2 cellular contexts compared by ENCODE assay signal in the genomic region with DNA sequence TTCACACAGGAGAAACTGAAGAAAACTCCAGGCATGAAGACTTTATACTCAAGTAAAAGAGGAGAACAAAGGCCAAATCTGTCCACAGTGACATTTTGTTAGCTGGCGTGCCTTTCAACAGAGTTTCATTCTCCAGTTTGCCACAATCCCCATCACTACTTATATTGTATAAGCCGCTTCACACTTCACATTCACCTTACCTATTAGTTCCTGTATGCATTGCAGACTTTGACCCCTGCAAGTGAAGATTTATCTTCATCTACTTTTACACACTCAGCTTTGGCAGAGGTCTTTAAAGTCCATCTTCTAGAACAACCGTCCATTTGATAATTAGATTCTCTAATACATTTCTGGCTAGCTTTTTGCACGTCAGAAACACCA.
TF ChIP-seq lines count a peak whose summit lies in the region.

No MANE protein-coding gene starts in this region.

TF ChIP-seq in GM12891, 5 proteins besides CTCF, POLR2A, EP300 and RAD21 (continued from another document):
- no peak for TF ChIP-seq TAF1 (IDR thresholded peaks at IDR 0.05; ENCODE audit: low read depth, low read length)
- TF ChIP-seq PAX5 (IDR thresholded peaks at IDR 0.05; ENCODE audit: insufficient read depth, low read length, severe bottlenecking): no peak
- no peak for TF ChIP-seq POU2F2 (IDR thresholded peaks at IDR 0.05; ENCODE audit: low read depth, low read length)

TF ChIP-seq in GM12878, 131 proteins besides CTCF, POLR2A, EP300 and RAD21 (continued from another document):
- no peak for TF ChIP-seq ZZZ3 (IDR thresholded peaks at IDR 0.05; ENCODE audit: control insufficient read depth, insufficient read length, low read depth)
- no peak for TF ChIP-seq POLR2AphosphoS2 (IDR thresholded peaks at IDR 0.05; ENCODE audit: low read depth, low read length)
- TF ChIP-seq POU2F2 (IDR thresholded peaks at IDR 0.05; ENCODE audit: borderline replicate concordance, low read depth, low read length): no peak
- TF ChIP-seq SMAD1 (IDR thresholded peaks at IDR 0.05; ENCODE audit: low read depth, partially characterized antibody): no peak
- TF ChIP-seq, protein P1, sequence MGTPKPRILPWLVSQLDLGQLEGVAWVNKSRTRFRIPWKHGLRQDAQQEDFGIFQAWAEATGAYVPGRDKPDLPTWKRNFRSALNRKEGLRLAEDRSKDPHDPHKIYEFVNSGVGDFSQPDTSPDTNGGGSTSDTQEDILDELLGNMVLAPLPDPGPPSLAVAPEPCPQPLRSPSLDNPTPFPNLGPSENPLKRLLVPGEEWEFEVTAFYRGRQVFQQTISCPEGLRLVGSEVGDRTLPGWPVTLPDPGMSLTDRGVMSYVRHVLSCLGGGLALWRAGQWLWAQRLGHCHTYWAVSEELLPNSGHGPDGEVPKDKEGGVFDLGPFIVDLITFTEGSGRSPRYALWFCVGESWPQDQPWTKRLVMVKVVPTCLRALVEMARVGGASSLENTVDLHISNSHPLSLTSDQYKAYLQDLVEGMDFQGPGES (IDR thresholded peaks at IDR 0.05): no peak
- TF ChIP-seq ZNF274 (IDR thresholded peaks at IDR 0.05; ENCODE audit: insufficient read depth, insufficient read length): no peak
- no peak for TF ChIP-seq BACH1 (IDR thresholded peaks at IDR 0.05; ENCODE audit: borderline replicate concordance)
- TF ChIP-seq MXI1 (IDR thresholded peaks at IDR 0.05; ENCODE audit: low read depth, low read length): no peak
- no peak for TF ChIP-seq ZNF207 (IDR thresholded peaks at IDR 0.05; ENCODE audit: borderline replicate concordance)
